9 cellular contexts compared by ENCODE assay signal in the genomic region with DNA sequence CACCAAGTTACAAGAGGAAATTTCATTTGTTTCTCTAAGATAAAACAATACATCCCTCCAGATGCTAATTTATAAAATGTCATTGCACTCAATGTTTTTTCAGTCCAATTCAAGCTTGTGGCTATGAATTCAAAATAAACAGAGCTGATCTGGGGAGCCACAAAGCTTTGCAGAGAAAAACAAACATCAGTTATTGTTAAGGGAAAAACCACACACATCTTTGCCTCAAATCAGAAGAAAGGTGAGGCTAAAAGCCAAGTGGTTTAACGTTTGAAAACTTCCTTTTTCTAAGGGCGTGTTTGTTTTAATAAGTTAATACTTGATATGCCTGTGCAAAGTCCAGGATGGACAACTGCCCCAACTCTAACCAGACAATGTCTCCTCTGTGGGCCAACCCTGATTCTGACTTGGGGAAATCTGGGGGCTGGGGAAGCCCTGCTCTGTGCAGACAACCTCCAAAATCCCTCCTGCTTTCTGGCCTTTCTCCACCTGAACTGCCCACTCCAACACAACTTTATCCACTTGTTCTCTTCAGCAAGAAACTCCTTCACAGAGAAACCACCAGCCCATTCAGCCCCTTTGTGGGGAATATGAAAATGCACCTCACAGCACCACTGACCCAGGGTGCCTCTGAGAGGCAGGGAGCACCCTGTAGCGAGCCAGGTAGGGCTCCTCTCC. TPM values are rescaled to one million over a fixed set of nuclear protein-coding genes. Genes with fewer than 3 reads are reported as not detected.
A peak's percentile ranks its signal among the peaks of the same experiment; 100 is the strongest.
DNase-seq lines count a peak whose midpoint lies in the region; ATAC-seq and TF ChIP-seq lines count a peak whose summit lies in the region.
"Had no signal": no experiment of that assay in that cellular context is flagged by ENCODE, and none has a peak within 500 bp of the region (broad histone marks: within the 10 kb centered on the region; RNA-seq: fewer than 3 reads in every experiment).

No MANE protein-coding gene starts in this region.

- no peak for TF ChIP-seq POLR2A in sigmoid colon (IDR thresholded peaks at IDR 0.05)

- intact Hi-C loops in activated T-helper 2 cell treated with anti-CD3 and anti-CD28 coated beads, Interferon-gamma antibody, Interleukin-2, Interleukin-4, amounts not matched to agents 10 μg/mL and 5 μg/mL and 100 μg/mL, durations not matched to agents 14 hours and 24 hours and 36 hours (cut with micrococcal nuclease), result no loop called here
- intact Hi-C loops in sigmoid colon (cut with DNase I), result no loop called here

- peaks cover 58% of the 10 kb centered on the region for H3K4me1 Mint-ChIP-seq in activated T-helper 2 cell treated with anti-CD3 and anti-CD28 coated beads, Interferon-gamma antibody, Interleukin-2, Interleukin-4, amounts not matched to agents 10 μg/mL and 5 μg/mL and 100 μg/mL, durations not matched to agents 14 hours and 24 hours and 36 hours (ENCODE audit: low read depth)
- H3K4me1 Mint-ChIP-seq in nephron, result peaks cover 8% of the 10 kb centered on the region

- no peaks in the 10 kb centered on the region for H3K27me3 ChIP-seq in sigmoid colon

- no peaks in the 10 kb centered on the region for H3K36me3 Mint-ChIP-seq in activated T-helper 2 cell treated with anti-CD3 and anti-CD28 coated beads, Interferon-gamma antibody, Interleukin-2, Interleukin-4, amounts not matched to agents 10 μg/mL and 5 μg/mL and 100 μg/mL, durations not matched to agents 14 hours and 24 hours and 36 hours (ENCODE audit: low read depth)
- no peaks in the 10 kb centered on the region for H3K36me3 Mint-ChIP-seq in nephron (ENCODE audit: low read depth)

- no peaks in the 10 kb centered on the region for H3K9me3 ChIP-seq in sigmoid colon

- TF ChIP-seq CTCF in nephron (IDR thresholded peaks at IDR 0.05; ENCODE audit: unreplicated experiment in 3 of 3), result no peak
- no peak for TF ChIP-seq CTCF in sigmoid colon (IDR thresholded peaks at IDR 0.05)
- no peak for TF ChIP-seq CTCF in coronary artery (IDR thresholded peaks at IDR 0.05)

- H3K4me1 ChIP-seq in sigmoid colon, result no peaks in the 10 kb centered on the region

- H3K27me3 Mint-ChIP-seq in activated T-helper 2 cell treated with anti-CD3 and anti-CD28 coated beads, Interferon-gamma antibody, Interleukin-2, Interleukin-4, amounts not matched to agents 10 μg/mL and 5 μg/mL and 100 μg/mL, durations not matched to agents 14 hours and 24 hours and 36 hours (ENCODE audit: low read depth), result no peaks in the 10 kb centered on the region
- no peaks in the 10 kb centered on the region for H3K27me3 Mint-ChIP-seq in nephron (ENCODE audit: low read depth)

- peak; percentile 29 for ATAC-seq in GM18520 (IDR thresholded peaks at IDR 0.05; ENCODE audit: unreplicated experiment)
- ATAC-seq in HG02938 (IDR thresholded peaks at IDR 0.05; ENCODE audit: unreplicated experiment), result peak; percentile 63

- H3K4me3 ChIP-seq in sigmoid colon, result no peak overlapping the region
- H3K4me3 ChIP-seq in coronary artery, result no peak overlapping the region

- H3K27ac ChIP-seq in sigmoid colon, result no peak overlapping the region
- peak overlapping the region in 1 of 2 donors; percentile 3 for H3K27ac ChIP-seq in coronary artery
- H3K27ac ChIP-seq: WERI-Rb-1 had no signal

- H3K4me3 Mint-ChIP-seq in activated T-helper 2 cell treated with anti-CD3 and anti-CD28 coated beads, Interferon-gamma antibody, Interleukin-2, Interleukin-4, amounts not matched to agents 10 μg/mL and 5 μg/mL and 100 μg/mL, durations not matched to agents 14 hours and 24 hours and 36 hours (ENCODE audit: low read depth), result no peak overlapping the region
- no peak overlapping the region for H3K4me3 Mint-ChIP-seq in nephron

- peak overlapping the region; percentile 56 for H3K27ac Mint-ChIP-seq in activated T-helper 2 cell treated with anti-CD3 and anti-CD28 coated beads, Interferon-gamma antibody, Interleukin-2, Interleukin-4, amounts not matched to agents 10 μg/mL and 5 μg/mL and 100 μg/mL, durations not matched to agents 14 hours and 24 hours and 36 hours
- peak overlapping the region; percentile 89 to 98 (median 94) for H3K27ac Mint-ChIP-seq in nephron

- no peaks in the 10 kb centered on the region for H3K9me3 Mint-ChIP-seq in activated T-helper 2 cell treated with anti-CD3 and anti-CD28 coated beads, Interferon-gamma antibody, Interleukin-2, Interleukin-4, amounts not matched to agents 10 μg/mL and 5 μg/mL and 100 μg/mL, durations not matched to agents 14 hours and 24 hours and 36 hours
- no peaks in the 10 kb centered on the region for H3K9me3 Mint-ChIP-seq in nephron

- no peak for DNase-seq in activated T-helper 2 cell treated with anti-CD3 and anti-CD28 coated beads, Interferon-gamma antibody, Interleukin-2, Interleukin-4, amounts not matched to agents 10 μg/mL and 5 μg/mL and 100 μg/mL, durations not matched to agents 14 hours and 24 hours and 36 hours (ENCODE audit: low spot score)
- DNase-seq in activated CD8-positive, alpha-beta memory T cell treated with anti-CD3 and anti-CD28 coated beads, Interleukin-2, amount 50 U/mL, for 48 hours, result no peak
- DNase-seq in sigmoid colon (no peak), coronary artery (ENCODE audit: low spot score) (no peak)
- no peak for DNase-seq in activated T-cell treated with anti-CD3 and anti-CD28 coated beads, Interleukin-2, amount 50 U/mL, for 1 hour
- DNase-seq: WERI-Rb-1 had no signal

- TF ChIP-seq EP300 in sigmoid colon (IDR thresholded peaks at IDR 0.05), result no peak

- no peaks in the 10 kb centered on the region for H3K36me3 ChIP-seq in sigmoid colon
- H3K36me3 ChIP-seq: WERI-Rb-1 had no signal

- whole genome bisulfite sequencing in sigmoid colon, 2 donors, result 9 to 38% methylated on average over 3 of the region's 3 CpGs

RNA-seq across cellular contexts. Expression of a gene that starts 44.6 kb away (rescaled TPM):
- 15.4 and 16.4 TPM in 2 replicates for total RNA-seq in activated T-helper 2 cell treated with anti-CD3 and anti-CD28 coated beads, Interferon-gamma antibody, Interleukin-2, Interleukin-4, amounts not matched to agents 10 μg/mL and 5 μg/mL and 100 μg/mL, durations not matched to agents 14 hours and 24 hours and 36 hours
- total RNA-seq in sigmoid colon, result 10 to 100 TPM; 21.7 to 70.3 (median 33.1) TPM
- polyA plus RNA-seq in sigmoid colon, result 10 to 100 TPM in 2 of 3 donors, 1 to 10 TPM in 1; 4.6 to 19.2 (median 12.7) TPM
